9 cellular contexts compared by ENCODE assay signal in genomic region chr19:38684862-38685665, GRCh38. TPM values are rescaled to one million over a fixed set of nuclear protein-coding genes. Genes with fewer than 3 reads are reported as not detected.
DNase-seq lines count a peak whose midpoint lies in the region; ATAC-seq and TF ChIP-seq lines count a peak whose summit lies in the region.
"Had no signal": no experiment of that assay in that cellular context is flagged by ENCODE, and none has a peak within 500 bp of the region (broad histone marks: within the 10 kb centered on the region; RNA-seq: fewer than 3 reads in every experiment).

No MANE protein-coding gene starts in this region.

- POLR2A ChIA-PET in HCT116 (lab: Charles Lee) = no interaction called here

- no peaks in the 10 kb centered on the region for H3K9me2 ChIP-seq in HCT116 (ENCODE audit: insufficient read depth)

- H3K36me3 ChIP-seq in HCT116 (ENCODE audit: control insufficient read depth in 1 of 2, insufficient read depth in 2 of 2, low read length in 2 of 2) = peaks cover 0 to 33% of the 10 kb centered on the region in 2 experiments; a peak in 2 of 4 replicates
- peaks cover 38% of the 10 kb centered on the region for H3K36me3 ChIP-seq in WERI-Rb-1
- H3K36me3 ChIP-seq in skeletal muscle tissue (ENCODE audit: control insufficient read depth in 3 of 3, insufficient read depth in 3 of 3, low read length in 3 of 3) = peaks cover 0 to under 1% (median 0%) of the 10 kb centered on the region in 3 donors

- H3K27ac ChIP-seq in HCT116 (ENCODE audit: low read depth, low read length) (peak overlapping the region; percentile 98), WERI-Rb-1 (peak overlapping the region; percentile 87), right cardiac atrium (ENCODE audit: low read length) (peak overlapping the region; percentile 88), skeletal muscle tissue (ENCODE audit: low read depth, low read length) (peak overlapping the region; percentile 90)

- TF ChIP-seq CTCF in HCT116 (IDR thresholded peaks at IDR 0.05 in 2 of 3, conservative IDR thresholded peaks at IDR 0.05 in 1 of 3; ENCODE audit: borderline replicate concordance in 1 of 3, insufficient read depth in 1 of 3, low read depth in 2 of 3, low read length in 2 of 3) (no peak), WERI-Rb-1 (IDR thresholded peaks at IDR 0.05; ENCODE audit: low read depth, low read length) (no peak)

- H2AFZ ChIP-seq in HCT116 (ENCODE audit: low read depth, low read length, poor library complexity, severe bottlenecking) = no peak overlapping the region

- H3K9ac ChIP-seq in HCT116 (ENCODE audit: low read length) = peak overlapping the region; percentile 83
- peak overlapping the region; percentile 36 to 81 (median 60) for H3K9ac ChIP-seq in skeletal muscle tissue (ENCODE audit: low read depth in 1 of 3, low read length in 3 of 3)

- no peak for TF ChIP-seq RAD21 in HCT116 (IDR thresholded peaks at IDR 0.05; ENCODE audit: low read depth)

- H3K79me2 ChIP-seq in HCT116 (ENCODE audit: insufficient read depth, low read length) = peaks cover 89% of the 10 kb centered on the region

- DNase-seq in HCT116 (ENCODE audit: low read depth, low spot score) (no peak), WERI-Rb-1 (peak; percentile 53), right cardiac atrium (peak in 1 of 3 donors; percentile 28), T1000 (lab: John Stamatoyannopoulos, UW) (no peak), foreskin melanocyte (no peak), NAMALWA (ENCODE audit: low spot score) (no peak)
- DNase-seq: activated T-cell treated with anti-CD3 and anti-CD28 coated beads for 4 hours had no signal

- H3K4me1 ChIP-seq in HCT116 (ENCODE audit: control insufficient read depth in 1 of 2, insufficient read depth in 2 of 2, low read length in 2 of 2) (peaks cover 89 to 99% of the 10 kb centered on the region in 2 experiments), right cardiac atrium (ENCODE audit: control insufficient read depth, insufficient read depth, low read length) (peaks cover 55% of the 10 kb centered on the region), skeletal muscle tissue (ENCODE audit: control insufficient read depth in 3 of 3, insufficient read depth in 3 of 3, low read length in 3 of 3) (peaks cover 76 to 83% (median 77%) of the 10 kb centered on the region in 3 donors)

- no peaks in the 10 kb centered on the region for H4K20me1 ChIP-seq in HCT116 (ENCODE audit: insufficient read depth)

- WGBS in right cardiac atrium = 77% methylated on average over 15 of the region's 15 CpGs

- peak overlapping the region; percentile 25 to 53 for H3K4me3 ChIP-seq in HCT116 (replicated peaks in 1 of 2; ENCODE audit: low read depth in 1 of 2, low read length in 2 of 2)
- peak overlapping the region; percentile 1 for H3K4me3 ChIP-seq in WERI-Rb-1 (ENCODE audit: low read depth, low read length)
- no peak overlapping the region for H3K4me3 ChIP-seq in right cardiac atrium (ENCODE audit: low read length)
- peak overlapping the region; percentile 14 to 36 (median 28) for H3K4me3 ChIP-seq in skeletal muscle tissue (ENCODE audit: low read length in 3 of 3)

- no peak for ATAC-seq in HCT116
- no peak for ATAC-seq in right cardiac atrium
- ATAC-seq in HG02610 (IDR thresholded peaks at IDR 0.05; ENCODE audit: unreplicated experiment) = no peak

- no peaks in the 10 kb centered on the region for H3K27me3 ChIP-seq in HCT116 (ENCODE audit: insufficient read depth, low read length)
- no peaks in the 10 kb centered on the region for H3K27me3 ChIP-seq in WERI-Rb-1 (ENCODE audit: insufficient read depth, low read depth, severe bottlenecking)
- H3K27me3 ChIP-seq in right cardiac atrium (ENCODE audit: control insufficient read depth, insufficient read depth) = no peaks in the 10 kb centered on the region
- no peaks in the 10 kb centered on the region for H3K27me3 ChIP-seq in skeletal muscle tissue (ENCODE audit: control insufficient read depth in 3 of 3, insufficient read depth in 3 of 3, low read length in 3 of 3)

- intact Hi-C loops in HCT116 (cut with micrococcal nuclease) = loop anchor here (1.0 to 5.0 kb wide), 2 partner anchors 8 to 167 kb away; no protein-coding TSS in a partner anchor
- intact Hi-C loops in right cardiac atrium (cut with DNase I) = loop anchor here in 1 of 4 donors (5.0 kb wide), 1 partner anchor 38 kb away; the partner anchor contains the start of gene ACTN4

- peak overlapping the region; percentile 86 for H3K4me2 ChIP-seq in HCT116 (ENCODE audit: low read length)

- CTCF ChIA-PET in HCT116 (lab: Charles Lee) = interaction anchor here (1.5 kb wide), 1 partner anchor 51 kb away, joined by 3 read pairs; no protein-coding TSS in a partner anchor

- H3K9me3 ChIP-seq in HCT116 (ENCODE audit: control insufficient read depth in 1 of 2, insufficient read depth in 1 of 2, low read depth in 1 of 2, low read length in 2 of 2) (peaks cover 0 to 5% of the 10 kb centered on the region in 2 experiments; a peak in 1 of 4 replicates), WERI-Rb-1 (ENCODE audit: severe bottlenecking) (no peaks in the 10 kb centered on the region), right cardiac atrium (ENCODE audit: control insufficient read depth, low read length) (no peaks in the 10 kb centered on the region), skeletal muscle tissue (ENCODE audit: control insufficient read depth in 3 of 3, low read length in 3 of 3) (no peaks in the 10 kb centered on the region)

- BruUV-seq in HCT116 (replicated peaks; lab: Mats Ljungman, UMichigan) = TSS peak; percentile 94

- no peak for TF ChIP-seq POLR2A in HCT116 (IDR thresholded peaks at IDR 0.05; ENCODE audit: borderline replicate concordance, extremely low read depth, insufficient read depth, insufficient read length)

- RAD21 ChIA-PET in HCT116 (lab: Charles Lee; ENCODE audit: low non-redundant PET in 1 of 2, low total read pairs in 2 of 2, uncharacterized antibody in 2 of 2, unreplicated experiment in 2 of 2) = no interaction called here

TF ChIP-seq in HCT116, 20 proteins besides CTCF, POLR2A, EP300 and RAD21 (continues in another document):
- TF ChIP-seq ZNF274 (IDR thresholded peaks at IDR 0.05; ENCODE audit: low read depth, low read length) (no peak), EZH2 (IDR thresholded peaks at IDR 0.05) (no peak), ZFX (IDR thresholded peaks at IDR 0.05) (no peak), EZH2phosphoT487 (IDR thresholded peaks at IDR 0.05; ENCODE audit: borderline replicate concordance) (no peak), ATF3 (IDR thresholded peaks at IDR 0.05) (no peak), SIN3A (IDR thresholded peaks at IDR 0.05; ENCODE audit: low read depth) (no peak), TCF7L2 (IDR thresholded peaks at IDR 0.05; ENCODE audit: borderline replicate concordance, extremely low read depth, insufficient read depth, insufficient read length) (no peak), JUND (IDR thresholded peaks at IDR 0.05) (no peak), MAX (IDR thresholded peaks at IDR 0.05) (no peak), CEBPB (IDR thresholded peaks at IDR 0.05; ENCODE audit: low read depth) (no peak), SP1 (IDR thresholded peaks at IDR 0.05; ENCODE audit: low read depth) (no peak), POLR2AphosphoS5 (IDR thresholded peaks at IDR 0.05; ENCODE audit: low read depth, low read length) (no peak), FOSL1 (IDR thresholded peaks at IDR 0.05; ENCODE audit: low read depth) (no peak), REST (IDR thresholded peaks at IDR 0.05; ENCODE audit: low read depth) (no peak)

RNA-seq across cellular contexts. Expression of gene ACTN4, which starts 37.6 kb away (rescaled TPM):
- total RNA-seq in HCT116 (2021; ENCODE audit: unreplicated experiment) (651 TPM), right cardiac atrium (100 to 1,000 TPM; 116 to 226 (median 122) TPM), skeletal muscle tissue (42.3 TPM)
- polyA plus RNA-seq in HCT116 (2012) = 635 and 727 TPM in 2 replicates
- polyA plus RNA-seq in right cardiac atrium = 87.4 TPM

RNA-seq across cellular contexts. Expression of gene CAPN12, which starts 59.2 kb away (rescaled TPM):
- total RNA-seq in HCT116 (2021; ENCODE audit: unreplicated experiment) = 8.8 TPM
- 8.6 and 10.4 TPM in 2 replicates for polyA plus RNA-seq in HCT116 (2012)
- under 1 TPM; 0.22 to 0.85 (median 0.54) TPM for total RNA-seq in right cardiac atrium
- 0.91 TPM for polyA plus RNA-seq in right cardiac atrium
- total RNA-seq in skeletal muscle tissue = 0.52 TPM
